Comparison of ENCODE assay signal across 8 cellular contexts in the genomic region with DNA sequence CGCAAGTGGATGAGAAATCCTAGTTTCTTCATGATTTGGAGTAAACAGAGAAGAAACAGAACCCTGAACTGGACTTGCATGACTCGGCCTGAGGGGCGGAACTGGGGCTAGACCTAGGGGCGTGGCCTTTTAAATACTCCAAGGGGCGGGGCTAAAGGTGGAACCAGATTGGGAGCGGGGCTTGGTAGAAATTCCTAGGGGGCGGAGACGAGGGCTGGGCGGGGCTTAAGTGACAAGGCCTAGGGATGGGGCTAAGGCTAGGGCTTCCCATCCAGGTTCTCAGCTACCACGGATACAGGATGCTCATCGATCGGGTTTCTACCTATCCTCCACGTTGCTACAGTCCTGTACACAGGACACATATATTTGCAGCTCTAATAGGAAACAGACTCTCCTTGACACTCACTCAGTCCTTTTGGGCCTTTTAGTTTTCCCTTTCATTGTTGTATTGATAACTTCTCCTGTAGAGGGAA. TPM values are rescaled to one million over a fixed set of nuclear protein-coding genes. Genes with fewer than 3 reads are reported as not detected.
DNase-seq lines count a peak whose midpoint lies in the region; ATAC-seq lines count a peak whose summit lies in the region.

No MANE protein-coding gene starts in this region.

- ATAC-seq in GM19395 (IDR thresholded peaks at IDR 0.05; ENCODE audit: unreplicated experiment) (peak; percentile 74), HG03442 (IDR thresholded peaks at IDR 0.05; ENCODE audit: unreplicated experiment) (peak; percentile 56)

- DNase-seq in CMK (ENCODE audit: low read depth), result peak; percentile 75
- peak; percentile 75 for DNase-seq in NCI-H524 treated with DMSO at 0.1 percent for 48 hours (lab: John Stamatoyannopoulos, UW)
- DNase-seq in activated T-helper 9 cell treated with anti-CD3 and anti-CD28 coated beads, Interleukin-2, amount 50 U/mL, for 16 hours (ENCODE audit: low read depth), result peak; percentile 72
- peak; percentile 75 for DNase-seq in glomerular endothelial cell (ENCODE audit: extremely low read depth, low read depth, low spot score)
- peak; percentile 96 for DNase-seq in occipital lobe (lab: John Stamatoyannopoulos, UW)
- DNase-seq in T-helper 9 cell, result no peak

RNA-seq across cellular contexts. Expression of gene ZNF699, which starts 0.4 kb away (rescaled TPM):
- total RNA-seq in glomerular endothelial cell (2.0 and 9.7 TPM in 2 replicates), occipital lobe (25.7 TPM)

RNA-seq across cellular contexts. Expression of gene ZNF559, which starts 14.0 kb away (rescaled TPM):
- total RNA-seq in glomerular endothelial cell (12.5 and 12.9 TPM in 2 replicates), occipital lobe (52.7 TPM)

RNA-seq across cellular contexts. Expression of gene ZNF177, which starts 52.8 kb away (rescaled TPM):
- total RNA-seq in glomerular endothelial cell (0.24 and 2.2 TPM in 2 replicates), occipital lobe (11.9 TPM)

RNA-seq across cellular contexts. Expression of gene OR7E24, which starts 59.3 kb away (rescaled TPM):
- total RNA-seq in glomerular endothelial cell (not detected in 2 replicates), occipital lobe (not detected)
